8 cellular contexts compared by ENCODE assay signal in the genomic region with DNA sequence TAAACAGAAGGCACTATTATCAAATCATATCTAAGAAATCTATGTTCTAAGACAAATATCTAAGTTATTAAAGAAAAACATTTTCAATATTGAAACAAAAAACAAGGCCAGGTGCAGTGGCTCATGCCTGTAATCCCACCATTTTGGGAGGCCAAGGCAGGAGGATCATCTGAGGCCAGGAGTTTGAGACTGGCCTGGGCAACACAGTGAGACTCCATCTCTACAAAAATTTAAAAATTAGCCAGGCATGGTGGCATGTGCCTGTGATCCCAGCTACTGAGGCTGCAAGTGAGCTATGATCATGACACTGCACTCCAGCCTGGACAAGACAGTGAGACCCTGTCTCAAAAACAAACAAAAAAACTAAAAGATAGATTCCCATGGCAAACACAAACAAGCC. TPM values are rescaled to one million over a fixed set of nuclear protein-coding genes. Genes with fewer than 3 reads are reported as not detected.
A peak's percentile ranks its signal among the peaks of the same experiment; 100 is the strongest.
DNase-seq lines count a peak whose midpoint lies in the region; ATAC-seq and TF ChIP-seq lines count a peak whose summit lies in the region.
"Not testable (repeated sequence)": the region's sequence is repeated elsewhere in the genome, so short reads cannot be mapped to it uniquely, and the experiment has no call there.

No MANE protein-coding gene starts in this region.

- peak overlapping the region; percentile 86 for H3K27ac Mint-ChIP-seq in activated CD4-positive, alpha-beta T cell treated with anti-CD3 and anti-CD28 coated beads for 36 hours
- peak overlapping the region; percentile 93 for H3K27ac Mint-ChIP-seq in chondrocyte (ENCODE audit: unreplicated experiment)

- H3K27me3 ChIP-seq in HUES48 (ENCODE audit: control insufficient read depth, insufficient read depth, low read length); left ventricle myocardium inferior (ENCODE audit: low read depth); muscle layer of colon (ENCODE audit: control insufficient read depth in 1 of 2, insufficient read depth in 2 of 2, low read length in 2 of 2); sigmoid colon; suprapubic skin: not testable (repeated sequence)

- TF ChIP-seq CTCF in 22Rv1 (IDR thresholded peaks at IDR 0.05); chondrocyte (IDR thresholded peaks at IDR 0.05); left ventricle myocardium inferior (IDR thresholded peaks at IDR 0.05; ENCODE audit: borderline replicate concordance); sigmoid colon (IDR thresholded peaks at IDR 0.05); suprapubic skin (IDR thresholded peaks at IDR 0.05): not testable (repeated sequence)

- ATAC-seq in activated CD4-positive, alpha-beta T cell treated with anti-CD3 and anti-CD28 coated beads for 36 hours: not testable (repeated sequence)

- not testable (repeated sequence) for H3K9me3 Mint-ChIP-seq in activated CD4-positive, alpha-beta T cell treated with anti-CD3 and anti-CD28 coated beads for 36 hours (ENCODE audit: low read depth); chondrocyte (ENCODE audit: low read depth)

- H3K4me3 Mint-ChIP-seq in activated CD4-positive, alpha-beta T cell treated with anti-CD3 and anti-CD28 coated beads for 36 hours; chondrocyte (ENCODE audit: unreplicated experiment): not testable (repeated sequence)

- not testable (repeated sequence) for TF ChIP-seq POLR2A in sigmoid colon (IDR thresholded peaks at IDR 0.05); suprapubic skin (IDR thresholded peaks at IDR 0.05)

- H3K36me3 Mint-ChIP-seq in activated CD4-positive, alpha-beta T cell treated with anti-CD3 and anti-CD28 coated beads for 36 hours (ENCODE audit: low read depth): peaks cover 23% of the 10 kb centered on the region
- H3K36me3 Mint-ChIP-seq in chondrocyte (ENCODE audit: low read depth): peaks cover 17% of the 10 kb centered on the region

- H3K27ac ChIP-seq in 22Rv1: peak overlapping the region; percentile 32
- peak overlapping the region; percentile 94 for H3K27ac ChIP-seq in HUES48 (ENCODE audit: low read depth, low read length)
- peak overlapping the region; percentile 13 for H3K27ac ChIP-seq in left ventricle myocardium inferior (replicated peaks)
- H3K27ac ChIP-seq in muscle layer of colon (ENCODE audit: low read depth, low read length): peak overlapping the region; percentile 76
- H3K27ac ChIP-seq in sigmoid colon: peak overlapping the region; percentile 81 to 94 (median 88)
- H3K27ac ChIP-seq in suprapubic skin: peak overlapping the region; percentile 68

- intact Hi-C loops in activated CD4-positive, alpha-beta T cell treated with anti-CD3 and anti-CD28 coated beads for 36 hours (cut with DNase I, micrococcal nuclease); left ventricle myocardium inferior (cut with micrococcal nuclease); sigmoid colon (cut with DNase I): not testable (repeated sequence)

- not testable (repeated sequence) for TF ChIP-seq EP300 in sigmoid colon (IDR thresholded peaks at IDR 0.05); suprapubic skin (IDR thresholded peaks at IDR 0.05)

- CTCF ChIA-PET in activated CD4-positive, alpha-beta T cell treated with anti-CD3 and anti-CD28 coated beads for 36 hours (lab: Charles Lee): interaction anchor here (1.5 to 4.3 kb wide), 2 partner anchors 12 to 105 kb away, joined by 5 to 30 read pairs; no protein-coding TSS in a partner anchor

- H3K9me3 ChIP-seq in HUES48 (ENCODE audit: control insufficient read depth, insufficient read depth, low read length); left ventricle myocardium inferior (replicated peaks); muscle layer of colon (ENCODE audit: low read length); sigmoid colon; suprapubic skin: not testable (repeated sequence)

- H3K4me1 Mint-ChIP-seq in activated CD4-positive, alpha-beta T cell treated with anti-CD3 and anti-CD28 coated beads for 36 hours: peaks cover 24% of the 10 kb centered on the region
- peaks cover 47% of the 10 kb centered on the region for H3K4me1 Mint-ChIP-seq in chondrocyte (ENCODE audit: low read depth)

- not testable (repeated sequence) for H3K27me3 Mint-ChIP-seq in activated CD4-positive, alpha-beta T cell treated with anti-CD3 and anti-CD28 coated beads for 36 hours; chondrocyte (ENCODE audit: low read depth)

- not testable (repeated sequence) for H3K36me3 ChIP-seq in HUES48 (ENCODE audit: control insufficient read depth, insufficient read depth, low read length); muscle layer of colon (ENCODE audit: insufficient read depth, low read length)
- H3K36me3 ChIP-seq in left ventricle myocardium inferior (peaks cover 13% of the 10 kb centered on the region), sigmoid colon (peaks cover 0 to 23% (median 4%) of the 10 kb centered on the region in 4 donors), suprapubic skin (peaks cover 30% of the 10 kb centered on the region)

- not testable (repeated sequence) for DNase-seq in activated CD4-positive, alpha-beta T cell treated with anti-CD3 and anti-CD28 coated beads for 36 hours; chondrocyte (ENCODE audit: low spot score); left ventricle myocardium inferior; sigmoid colon; suprapubic skin (ENCODE audit: low spot score in 2 of 2)

- POLR2A ChIA-PET in activated CD4-positive, alpha-beta T cell treated with anti-CD3 and anti-CD28 coated beads for 36 hours (lab: Charles Lee): not testable (repeated sequence)

- H3K4me1 ChIP-seq in HUES48 (ENCODE audit: control insufficient read depth, insufficient read depth, low read length): not testable (repeated sequence)
- H3K4me1 ChIP-seq in left ventricle myocardium inferior: peaks cover 40% of the 10 kb centered on the region
- peaks cover 49% of the 10 kb centered on the region for H3K4me1 ChIP-seq in muscle layer of colon (ENCODE audit: insufficient read depth, low read length)
- H3K4me1 ChIP-seq in sigmoid colon: peaks cover 0 to 94% (median 72%) of the 10 kb centered on the region in 4 donors
- peaks cover 30% of the 10 kb centered on the region for H3K4me1 ChIP-seq in suprapubic skin

- not testable (repeated sequence) for H3K4me3 ChIP-seq in HUES48 (ENCODE audit: low read depth, low read length); left ventricle myocardium inferior; muscle layer of colon (ENCODE audit: low read depth in 1 of 2, low read length in 2 of 2); sigmoid colon; suprapubic skin

- peak overlapping the region; percentile 77; the same call in 1 of the 2 replicates for H3K9ac ChIP-seq in HUES48 (ENCODE audit: low read depth, low read length)
- H3K9ac ChIP-seq in muscle layer of colon (ENCODE audit: low read length): not testable (repeated sequence)

RNA-seq across cellular contexts. Expression of a gene that starts 54.8 kb away (rescaled TPM):
- 10 to 100 TPM; 53.9 to 58.6 TPM for total RNA-seq in activated CD4-positive, alpha-beta T cell treated with anti-CD3 and anti-CD28 coated beads for 36 hours
- total RNA-seq in chondrocyte (74.1 to 101 TPM (median 94.7 TPM) in 3 replicates), left ventricle myocardium inferior (102 TPM), sigmoid colon (100 to 1,000 TPM; 159 to 257 (median 196) TPM), suprapubic skin (100 to 1,000 TPM; 107 to 170 (median 149) TPM)
- polyA plus RNA-seq in sigmoid colon: 10 to 100 TPM; 16.8 to 20.1 (median 19.5) TPM

Comparison
In these comparisons a context has a peak if more than half of its experiments do, and no peak if none do; other contexts are left out.
1. H3K27ac ChIP-seq: peak in every context shown above with its lines; median percentile 94 in HUES48; 88 in sigmoid colon; 76 in muscle layer of colon; 68 in suprapubic skin; 32 in 22Rv1; 13 in left ventricle myocardium inferior.